Comparison of ENCODE assay signal across 14 cellular contexts in genomic region chr1:21269461-21270085, GRCh38. TPM values are rescaled to one million over a fixed set of nuclear protein-coding genes. Genes with fewer than 3 reads are reported as not detected.
DNase-seq lines count a peak whose midpoint lies in the region; ATAC-seq and TF ChIP-seq lines count a peak whose summit lies in the region.
"Had no signal": no experiment of that assay in that cellular context is flagged by ENCODE, and none has a peak within 500 bp of the region (broad histone marks: within the 10 kb centered on the region; RNA-seq: fewer than 3 reads in every experiment).

No MANE protein-coding gene starts in this region.

- H3K27me3 ChIP-seq in Peyer's patch, result no peaks in the 10 kb centered on the region
- no peaks in the 10 kb centered on the region for H3K27me3 ChIP-seq in adrenal gland
- no peaks in the 10 kb centered on the region for H3K27me3 ChIP-seq in right cardiac atrium (ENCODE audit: control insufficient read depth, insufficient read depth)
- no peaks in the 10 kb centered on the region for H3K27me3 ChIP-seq in suprapubic skin
- H3K27me3 ChIP-seq: SJCRH30 had no signal

- H3K4me1 ChIP-seq in Peyer's patch (peaks cover 0 to 45% (median 0%) of the 10 kb centered on the region in 4 donors), adrenal gland (replicated peaks in 1 of 2) (peaks cover 24 to 54% of the 10 kb centered on the region in 2 donors), right cardiac atrium (ENCODE audit: control insufficient read depth, insufficient read depth, low read length) (peaks cover 33% of the 10 kb centered on the region), suprapubic skin (peaks cover 26% of the 10 kb centered on the region)
- H3K4me1 ChIP-seq: neural progenitor cell had no signal

- TF ChIP-seq POLR2A in Peyer's patch (IDR thresholded peaks at IDR 0.05) (no peak), adrenal gland (IDR thresholded peaks at IDR 0.05) (no peak), suprapubic skin (IDR thresholded peaks at IDR 0.05) (no peak)

- intact Hi-C loops in adrenal gland (cut with DNase I) (no loop called here), right cardiac atrium (cut with DNase I) (loop anchor here in 1 of 4 donors (10.0 kb wide), 1 partner anchor 55 kb away; no protein-coding TSS in a partner anchor)

- H3K27ac ChIP-seq in Peyer's patch, result peak overlapping the region in 2 of 4 donors; percentile 54 to 67
- peak overlapping the region; percentile 58 to 99 (median 80) for H3K27ac ChIP-seq in adrenal gland
- H3K27ac ChIP-seq in right cardiac atrium (ENCODE audit: low read length), result peak overlapping the region; percentile 60
- peak overlapping the region; percentile 2 for H3K27ac ChIP-seq in suprapubic skin
- H3K27ac ChIP-seq: neural progenitor cell, SJCRH30 had no signal

- peak; percentile 24 to 44 for ATAC-seq in right cardiac atrium
- no peak for ATAC-seq in HG02852 (IDR thresholded peaks at IDR 0.05; ENCODE audit: unreplicated experiment)
- ATAC-seq in HG03432 (IDR thresholded peaks at IDR 0.05; ENCODE audit: unreplicated experiment), result no peak

- TF ChIP-seq EP300 in suprapubic skin (IDR thresholded peaks at IDR 0.05), result no peak

- 32 to 40% (median 37%) methylated on average over 3 to 7 of the region's 7 CpGs for WGBS in adrenal gland, 4 donors
- WGBS in right cardiac atrium, result 55% methylated on average over 7 of the region's 7 CpGs
- 84% methylated on average over 6 of the region's 7 CpGs for WGBS in suprapubic skin

- H3K9me3 ChIP-seq in Peyer's patch, result no peaks in the 10 kb centered on the region
- no peaks in the 10 kb centered on the region for H3K9me3 ChIP-seq in adrenal gland (replicated peaks in 1 of 3)
- H3K9me3 ChIP-seq in right cardiac atrium (ENCODE audit: control insufficient read depth, low read length), result no peaks in the 10 kb centered on the region
- H3K9me3 ChIP-seq in suprapubic skin, result no peaks in the 10 kb centered on the region
- H3K9me3 ChIP-seq: Caco-2, SJCRH30 had no signal

- DNase-seq in Peyer's patch (peak in 2 of 3 donors; percentile 69 to 77), adrenal gland (peak; percentile 69 to 91 (median 86)), right cardiac atrium (peak in 2 of 3 donors; percentile 53 to 66), suprapubic skin (ENCODE audit: low spot score in 2 of 2) (no peak), NOMO-1 treated with dmso at 0.1 percent for 144 hours (lab: John Stamatoyannopoulos, UW; ENCODE audit: unreplicated experiment) (no peak), UCSD-AML1 (lab: John Stamatoyannopoulos, UW; ENCODE audit: unreplicated experiment) (no peak)
- DNase-seq: amniotic stem cell, NCI-H1417 treated with DMSO at 0.1 percent for 48 hours, NCI-H2171 treated with DMSO at 0.1 percent for 48 hours had no signal

- TF ChIP-seq CTCF in Peyer's patch (IDR thresholded peaks at IDR 0.05) (no peak), adrenal gland (IDR thresholded peaks at IDR 0.05) (no peak), suprapubic skin (IDR thresholded peaks at IDR 0.05) (no peak)

- H3K36me3 ChIP-seq in Peyer's patch (peaks cover 0 to 76% (median 0%) of the 10 kb centered on the region in 3 donors), adrenal gland (replicated peaks in 1 of 2) (peaks cover 0 to 54% of the 10 kb centered on the region in 2 donors), suprapubic skin (peaks cover 51% of the 10 kb centered on the region)
- H3K36me3 ChIP-seq: neural progenitor cell had no signal

- H3K4me3 ChIP-seq in Peyer's patch, result no peak overlapping the region
- H3K4me3 ChIP-seq in adrenal gland, result no peak overlapping the region
- H3K4me3 ChIP-seq in right cardiac atrium (ENCODE audit: low read length), result no peak overlapping the region
- no peak overlapping the region for H3K4me3 ChIP-seq in suprapubic skin
- H3K4me3 ChIP-seq: neural progenitor cell, SJCRH30 had no signal

RNA-seq across cellular contexts. Expression of gene ECE1, which starts 20.7 kb away (rescaled TPM):
- 100 to 1,000 TPM; 105 to 122 (median 112) TPM for total RNA-seq in Peyer's patch
- 100 to 1,000 TPM; 173 to 588 (median 259) TPM for total RNA-seq in adrenal gland
- polyA plus RNA-seq in adrenal gland, result 100 to 1,000 TPM; 150 to 327 (median 176) TPM
- total RNA-seq in right cardiac atrium, result 100 to 1,000 TPM in 3 of 4 donors, 10 to 100 TPM in 1; 99.1 to 158 (median 114) TPM
- polyA plus RNA-seq in right cardiac atrium, result 76.2 TPM
- 10 to 100 TPM; 40.8 to 64.2 (median 55.3) TPM for total RNA-seq in suprapubic skin

Comparison
In these comparisons a context has a peak if more than half of its experiments do, and no peak if none do; other contexts are left out.
1. DNase-seq: peak in Peyer's patch (2 of 3), adrenal gland (7 of 7) and right cardiac atrium (2 of 3); none in suprapubic skin (0 of 2), NOMO-1 treated with dmso at 0.1 percent for 144 hours (single experiment) and UCSD-AML1 (single experiment).
2. ATAC-seq: peak in right cardiac atrium (2 of 2); none in HG02852 (single experiment) and HG03432 (single experiment).